ENCODE assay signal across 13 cellular contexts in genomic region chr4:6423575-6423974, GRCh38. TPM values are rescaled to one million over a fixed set of nuclear protein-coding genes. Genes with fewer than 3 reads are reported as not detected.
A peak's percentile ranks its signal among the peaks of the same experiment; 100 is the strongest.
DNase-seq lines count a peak whose midpoint lies in the region; ATAC-seq and TF ChIP-seq lines count a peak whose summit lies in the region.
"Had no signal": no experiment of that assay in that cellular context is flagged by ENCODE, and none has a peak within 500 bp of the region (broad histone marks: within the 10 kb centered on the region; RNA-seq: fewer than 3 reads in every experiment).

No MANE protein-coding gene starts in this region.

- H3K36me3 Mint-ChIP-seq in endothelial cell (ENCODE audit: low read depth, unreplicated experiment): peaks cover 4% of the 10 kb centered on the region

- intact Hi-C loops in left ventricle myocardium superior (cut with micrococcal nuclease): no loop called here
- intact Hi-C loops in aorta (cut with DNase I): no loop called here

- H3K9me3 Mint-ChIP-seq in endothelial cell (ENCODE audit: unreplicated experiment): no peaks in the 10 kb centered on the region
- H3K9me3 Mint-ChIP-seq: nephron progenitor cell had no signal

- no peak overlapping the region for H3K4me3 ChIP-seq in aorta (ENCODE audit: low read length in 2 of 2)

- H3K27ac ChIP-seq in aorta (ENCODE audit: low read depth in 1 of 2, low read length in 2 of 2): no peak overlapping the region

- H3K4me3 Mint-ChIP-seq in endothelial cell (ENCODE audit: unreplicated experiment): no peak overlapping the region
- H3K4me3 Mint-ChIP-seq: nephron progenitor cell had no signal

- H3K4me1 Mint-ChIP-seq in endothelial cell (ENCODE audit: unreplicated experiment): no peaks in the 10 kb centered on the region

- no peaks in the 10 kb centered on the region for H3K27me3 ChIP-seq in aorta (ENCODE audit: control insufficient read depth in 1 of 2, insufficient read depth in 2 of 2, low read length in 1 of 2)

- H3K27ac Mint-ChIP-seq in endothelial cell (ENCODE audit: unreplicated experiment): peak overlapping the region; percentile 8
- H3K27ac Mint-ChIP-seq: nephron progenitor cell had no signal

- no peaks in the 10 kb centered on the region for H3K4me1 ChIP-seq in aorta (ENCODE audit: control insufficient read depth in 1 of 2, insufficient read depth in 2 of 2, low read length in 2 of 2)

- H3K9me3 ChIP-seq in aorta (ENCODE audit: control insufficient read depth, low read length): no peaks in the 10 kb centered on the region

- TF ChIP-seq CTCF in endothelial cell (IDR thresholded peaks at IDR 0.05; ENCODE audit: unreplicated experiment): no peak

- no peak for DNase-seq in endothelial cell (ENCODE audit: low spot score)
- no peak for DNase-seq in activated CD4-positive, alpha-beta T cell treated with anti-CD3 and anti-CD28 coated beads for 1 hour
- DNase-seq in left ventricle myocardium superior: no peak
- DNase-seq in 8988T: no peak
- no peak for DNase-seq in aorta
- DNase-seq: KG1; NCI-H526; nephron progenitor cell; stimulated activated naive CD4-positive, alpha-beta T cell; T-helper 2 cell had no signal

- H3K27me3 Mint-ChIP-seq in endothelial cell (ENCODE audit: unreplicated experiment): peaks cover 13% of the 10 kb centered on the region

- H3K36me3 ChIP-seq in aorta (ENCODE audit: control insufficient read depth in 1 of 2, insufficient read depth in 2 of 2, low read length in 1 of 2): no peaks in the 10 kb centered on the region

- ATAC-seq in GM18870 (IDR thresholded peaks at IDR 0.05; ENCODE audit: unreplicated experiment) (peak; percentile 97), GM21576 (IDR thresholded peaks at IDR 0.05; ENCODE audit: unreplicated experiment) (peak; percentile 94), HG03139 (IDR thresholded peaks at IDR 0.05; ENCODE audit: unreplicated experiment) (peak; percentile 79), left ventricle myocardium superior (no peak), aorta (ENCODE audit: low FRiP score) (no peak)

- 72 to 92% methylated on average over 2 of the region's 2 CpGs for WGBS in aorta, 2 donors

RNA-seq across cellular contexts. Expression of gene PPP2R2C, which starts 48.8 kb away (rescaled TPM):
- total RNA-seq in endothelial cell (ENCODE audit: unreplicated experiment) (1.7 TPM), left ventricle myocardium superior (8.6 TPM), aorta (1 to 10 TPM in 1 of 2 donors, under 1 TPM in 1; 0.65 to 1.3 TPM)
- polyA plus RNA-seq in aorta: under 1 TPM in 1 of 2 donors, not detected in 1; 0.25 TPM

Comparison
In these comparisons a context has a peak if more than half of its experiments do, and no peak if none do; other contexts are left out.
1. ATAC-seq: peak in GM18870 (single experiment), GM21576 (single experiment) and HG03139 (single experiment); none in left ventricle myocardium superior (single experiment) and aorta (single experiment).